ENCODE assay signal across 20 cellular contexts in the genomic region with DNA sequence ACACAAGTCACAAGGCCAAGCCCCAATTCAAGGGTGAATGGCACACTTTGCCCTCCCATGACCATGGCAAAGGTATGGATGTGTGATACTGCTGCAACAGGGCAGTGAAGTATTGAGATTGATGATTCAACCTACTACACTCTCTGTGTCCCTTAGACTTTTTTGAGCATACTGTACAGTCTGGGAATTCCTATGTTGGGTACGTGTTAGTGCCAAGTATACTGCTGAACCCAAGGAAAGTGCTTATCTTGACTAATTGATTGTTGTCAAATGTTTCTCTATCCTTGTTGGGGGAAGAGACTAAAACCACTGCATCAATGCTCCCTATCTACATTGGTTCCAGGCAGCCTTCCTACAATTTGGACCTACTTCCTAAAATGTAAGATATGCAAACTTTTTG.
DNase-seq lines count a peak whose midpoint lies in the region; ATAC-seq, FAIRE-seq and TF ChIP-seq lines count a peak whose summit lies in the region.
"Had no signal": no experiment of that assay in that cellular context is flagged by ENCODE, and none has a peak within 500 bp of the region (broad histone marks: within the 10 kb centered on the region; RNA-seq: fewer than 3 reads in every experiment).

No MANE protein-coding gene starts in this region.

- H3K4me3 Mint-ChIP-seq in effector memory CD8-positive, alpha-beta T cell, result no peak overlapping the region
- no peak overlapping the region for H3K4me3 Mint-ChIP-seq in stimulated activated memory B cell treated with anti-CD40 and anti-IgM and Interleukin-4, amounts not matched to agents 10 μg/mL and 1 μg/mL and 100 μg/mL, for 72 hours

- no peak overlapping the region for H3K4me3 ChIP-seq in bronchial epithelial cell (ENCODE audit: low read depth, low read length)
- H3K4me3 ChIP-seq: ascending aorta, hepatocyte, right lobe of liver had no signal

- no peaks in the 10 kb centered on the region for H3K9me3 Mint-ChIP-seq in effector memory CD8-positive, alpha-beta T cell
- H3K9me3 Mint-ChIP-seq in stimulated activated memory B cell treated with anti-CD40 and anti-IgM and Interleukin-4, amounts not matched to agents 10 μg/mL and 1 μg/mL and 100 μg/mL, for 72 hours, result no peaks in the 10 kb centered on the region

- H3K36me3 ChIP-seq in bronchial epithelial cell (ENCODE audit: control insufficient read depth, insufficient read depth, low read length), result no peaks in the 10 kb centered on the region
- H3K36me3 ChIP-seq: ascending aorta, right lobe of liver had no signal

- no peak for FAIRE-seq in bronchial epithelial cell (lab: Jason Lieb, UNC)
- FAIRE-seq: GM12892, TTC549 had no signal

- H3K4me1 Mint-ChIP-seq in effector memory CD8-positive, alpha-beta T cell (ENCODE audit: low read depth in 2 of 2), result no peaks in the 10 kb centered on the region
- H3K4me1 Mint-ChIP-seq in stimulated activated memory B cell treated with anti-CD40 and anti-IgM and Interleukin-4, amounts not matched to agents 10 μg/mL and 1 μg/mL and 100 μg/mL, for 72 hours, result no peaks in the 10 kb centered on the region

- no peaks in the 10 kb centered on the region for H3K36me3 Mint-ChIP-seq in effector memory CD8-positive, alpha-beta T cell (ENCODE audit: insufficient read depth)
- H3K36me3 Mint-ChIP-seq in stimulated activated memory B cell treated with anti-CD40 and anti-IgM and Interleukin-4, amounts not matched to agents 10 μg/mL and 1 μg/mL and 100 μg/mL, for 72 hours, result no peaks in the 10 kb centered on the region

- no peaks in the 10 kb centered on the region for H3K27me3 Mint-ChIP-seq in effector memory CD8-positive, alpha-beta T cell
- H3K27me3 Mint-ChIP-seq in stimulated activated memory B cell treated with anti-CD40 and anti-IgM and Interleukin-4, amounts not matched to agents 10 μg/mL and 1 μg/mL and 100 μg/mL, for 72 hours, result peaks cover 9% of the 10 kb centered on the region

- H3K27me3 ChIP-seq in bronchial epithelial cell (ENCODE audit: control insufficient read depth, insufficient read depth, low read length), result no peaks in the 10 kb centered on the region
- H3K27me3 ChIP-seq: ascending aorta, hepatocyte, right lobe of liver had no signal

- H3K27ac Mint-ChIP-seq in effector memory CD8-positive, alpha-beta T cell, result no peak overlapping the region
- no peak overlapping the region for H3K27ac Mint-ChIP-seq in stimulated activated memory B cell treated with anti-CD40 and anti-IgM and Interleukin-4, amounts not matched to agents 10 μg/mL and 1 μg/mL and 100 μg/mL, for 72 hours

- TF ChIP-seq CTCF in bronchial epithelial cell (IDR thresholded peaks at IDR 0.05; ENCODE audit: insufficient read depth, low read length, severe bottlenecking), result no peak

- DNase-seq in AG20443 (ENCODE audit: low spot score) (peak; percentile 32), M059J (ENCODE audit: low read depth) (peak; percentile 79), bronchial epithelial cell (ENCODE audit: low read depth) (peak; percentile 72), iris pigment epithelial cell (ENCODE audit: low read depth) (peak; percentile 73), GF-D8 (lab: John Stamatoyannopoulos, UW) (no peak)
- DNase-seq in effector memory CD8-positive, alpha-beta T cell, result no peak
- no peak for DNase-seq in stimulated activated CD4-positive, alpha-beta T cell treated with anti-CD3 and anti-CD28 coated beads, Interleukin-4, amount 100 ng/mL, for 1 hour
- DNase-seq: activated naive CD4-positive, alpha-beta T cell treated with Interleukin-2 at 50 U/mL for 16 hours; activated T-cell treated with anti-CD3 and anti-CD28 coated beads for 4 hours; left cardiac atrium; NCI-H1048; NCI-H2107; NCI-H748 treated with DMSO at 0.1 percent for 48 hours; right lobe of liver; stimulated activated CD4-positive, alpha-beta T cell treated with anti-CD3 and anti-CD28 coated beads, Interleukin-1b, Interleukin-23, amount 100 ng/mL, for 48 hours had no signal

- no peak for ATAC-seq in effector memory CD8-positive, alpha-beta T cell (replicated peaks)
- no peak for ATAC-seq in stimulated activated memory B cell treated with anti-CD40 and anti-IgM and Interleukin-4, amounts not matched to agents 10 μg/mL and 1 μg/mL and 100 μg/mL, for 72 hours
- ATAC-seq: left cardiac atrium, right lobe of liver had no signal

Comparison
In these comparisons a context has a peak if more than half of its experiments do, and no peak if none do; other contexts are left out.
1. DNase-seq: peak in AG20443 (single experiment), M059J (single experiment), bronchial epithelial cell (single experiment) and iris pigment epithelial cell (single experiment); none in effector memory CD8-positive, alpha-beta T cell (0 of 3), stimulated activated CD4-positive, alpha-beta T cell treated with anti-CD3 and anti-CD28 coated beads, Interleukin-4, amount 100 ng/mL, for 1 hour (single experiment) and GF-D8 (single experiment).